ENCODE assay signal across 19 cellular contexts in the genomic region with DNA sequence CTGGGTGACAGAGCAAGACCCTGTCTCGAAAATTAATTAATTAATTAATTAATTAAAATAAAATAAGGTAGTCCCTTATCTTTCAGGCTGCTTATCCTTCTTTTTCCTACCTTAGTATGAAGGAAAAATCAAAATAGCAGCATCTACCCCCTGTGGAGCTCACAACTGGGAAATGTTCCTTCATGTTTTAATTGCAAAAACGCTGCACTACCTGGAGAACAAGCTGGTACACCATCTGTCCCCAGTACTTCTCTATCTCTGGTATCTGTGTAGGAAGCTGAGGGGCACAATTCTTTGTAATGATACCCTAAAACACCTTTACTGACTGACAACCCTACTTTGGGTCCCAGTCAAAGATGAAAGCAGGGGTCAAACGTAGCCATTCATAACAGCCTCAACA. TPM values are rescaled to one million over a fixed set of nuclear protein-coding genes. Genes with fewer than 3 reads are reported as not detected.
DNase-seq lines count a peak whose midpoint lies in the region; ATAC-seq and TF ChIP-seq lines count a peak whose summit lies in the region.
"Had no signal": no experiment of that assay in that cellular context is flagged by ENCODE, and none has a peak within 500 bp of the region (broad histone marks: within the 10 kb centered on the region; RNA-seq: fewer than 3 reads in every experiment).

No MANE protein-coding gene starts in this region.

- H3K27me3 ChIP-seq in sigmoid colon = no peaks in the 10 kb centered on the region
- H3K27me3 ChIP-seq: BLaER1 treated with 17β-estradiol and CSF1 and Interleukin-3, amounts not matched to agents 10 nM and 100 nM had no signal

- no peak overlapping the region for H3K27ac ChIP-seq in sigmoid colon
- H3K27ac ChIP-seq: BLaER1 treated with 17β-estradiol and CSF1 and Interleukin-3, amounts not matched to agents 10 nM and 100 nM had no signal

- TF ChIP-seq EP300 in sigmoid colon (IDR thresholded peaks at IDR 0.05) = no peak

- H3K9me3 ChIP-seq in sigmoid colon = no peaks in the 10 kb centered on the region
- H3K9me3 ChIP-seq: BLaER1 treated with 17β-estradiol and CSF1 and Interleukin-3, amounts not matched to agents 10 nM and 100 nM had no signal

- TF ChIP-seq POLR2A in sigmoid colon (IDR thresholded peaks at IDR 0.05) = no peak

- no peak overlapping the region for H3K4me3 ChIP-seq in sigmoid colon
- H3K4me3 ChIP-seq: BLaER1 treated with 17β-estradiol and CSF1 and Interleukin-3, amounts not matched to agents 10 nM and 100 nM had no signal

- peaks cover 0 to 11% (median 1%) of the 10 kb centered on the region in 4 donors for H3K36me3 ChIP-seq in sigmoid colon

- WGBS in sigmoid colon, 2 donors = 91 to 93% methylated on average over 3 of the region's 3 CpGs

- intact Hi-C loops in sigmoid colon (cut with DNase I) = no loop called here

- DNase-seq in DMS 273 treated with DMSO at 0.1 percent for 48 hours (lab: John Stamatoyannopoulos, UW) (peak; percentile 34), NCI-H2171 (lab: John Stamatoyannopoulos, UW) (peak; percentile 69), cerebellar cortex (ENCODE audit: low spot score) (peak; percentile 93), islet precursor cell (peak; percentile 1), sigmoid colon (no peak)
- DNase-seq: 8988T; CD8-positive, alpha-beta memory T cell; COR-L47; DMS153; DMS79; GF-D8; GOT3; H7; HFFc6 had no signal

- no peak for TF ChIP-seq CTCF in sigmoid colon (IDR thresholded peaks at IDR 0.05)

- ATAC-seq in HG03460 (IDR thresholded peaks at IDR 0.05; ENCODE audit: unreplicated experiment) (no peak), HG02938 (IDR thresholded peaks at IDR 0.05; ENCODE audit: unreplicated experiment) (no peak)
- ATAC-seq: HCT116, HepG2 had no signal

- peaks cover 0 to 10% (median 6%) of the 10 kb centered on the region in 4 donors for H3K4me1 ChIP-seq in sigmoid colon

RNA-seq across cellular contexts. Expression of a gene that starts 55.1 kb away (rescaled TPM):
- total RNA-seq in sigmoid colon = 10 to 100 TPM in 2 of 4 donors, 1 to 10 TPM in 2; 7.1 to 19.9 (median 11.6) TPM
- polyA plus RNA-seq in sigmoid colon = 10 to 100 TPM in 1 of 3 donors, 1 to 10 TPM in 2; 2.1 to 24.1 (median 3.0) TPM

RNA-seq across cellular contexts. Expression of a gene that starts 55.7 kb away (rescaled TPM):
- total RNA-seq in sigmoid colon = 10 to 100 TPM; 18.3 to 33.2 (median 24.4) TPM
- 10 to 100 TPM in 1 of 3 donors, 1 to 10 TPM in 2; 6.5 to 14.0 (median 7.2) TPM for polyA plus RNA-seq in sigmoid colon
